ENCODE assay signal across 1 cellular context in genomic region chr5:33850100-33850594, GRCh38.
TF ChIP-seq lines count a peak whose summit lies in the region.

No MANE protein-coding gene starts in this region.

TF ChIP-seq in GM12878, 131 proteins besides CTCF, POLR2A, EP300 and RAD21 (continued from another document):
- TF ChIP-seq E4F1 (IDR thresholded peaks at IDR 0.05; ENCODE audit: borderline replicate concordance, partially characterized antibody) (no peak), FOXK2 (IDR thresholded peaks at IDR 0.05) (no peak), PML (IDR thresholded peaks at IDR 0.05; ENCODE audit: low read length) (peak; percentile 90), FOXM1 (IDR thresholded peaks at IDR 0.05; ENCODE audit: low read depth, low read length) (peak; percentile 99), TCF7 (IDR thresholded peaks at IDR 0.05; ENCODE audit: borderline replicate concordance) (peak; percentile 55; the same call in 1 of the 2 replicates), CBX5 (IDR thresholded peaks at IDR 0.05; ENCODE audit: low read depth) (peak; percentile 98), YBX1 (IDR thresholded peaks at IDR 0.05) (0 out of 2 replicates have a peak, but pooled peaks have one; percentile 73), NBN (IDR thresholded peaks at IDR 0.05) (peak; percentile 98), JUND (IDR thresholded peaks at IDR 0.05; ENCODE audit: low read depth, low read length) (peak; percentile 37; the same call in 1 of the 2 replicates), SPI1 (IDR thresholded peaks at IDR 0.05; ENCODE audit: borderline replicate concordance, insufficient read depth, low read depth, low read length) (peak; percentile 48; the same call in 1 of the 2 replicates), ATF3 (IDR thresholded peaks at IDR 0.05; ENCODE audit: borderline replicate concordance, extremely low read depth, low read depth, low read length) (no peak), RB1 (IDR thresholded peaks at IDR 0.05; ENCODE audit: borderline replicate concordance) (peak; percentile 84; the same call in 1 of the 2 replicates)
